In genomic region chr1:37098196-37098595, GRCh38 we compare ENCODE assay signal across 36 cellular contexts.
"Had no signal": no experiment of that assay in that cellular context is flagged by ENCODE, and none has a peak within 500 bp of the region (broad histone marks: within the 10 kb centered on the region; RNA-seq: fewer than 3 reads in every experiment).

No MANE protein-coding gene starts in this region.

- H3K4me3 ChIP-seq: adrenal gland, body of pancreas, cardiac muscle cell, colonic mucosa, right atrium auricular region, smooth muscle cell, stomach, thyroid gland, upper lobe of left lung had no signal

- H3K4me2 ChIP-seq: smooth muscle cell had no signal

- H3K36me3 Mint-ChIP-seq: activated CD4-positive, alpha-beta memory T cell treated with anti-CD3 and anti-CD28 coated beads for 36 hours; activated naive CD8-positive, alpha-beta T cell treated with anti-CD3 and anti-CD28 coated beads for 36 hours; naive thymus-derived CD8-positive, alpha-beta T cell; stimulated activated naive B cell treated with anti-CD40 and anti-IgM and Interleukin-4, amounts not matched to agents 10 μg/mL and 1 μg/mL and 100 μg/mL, for 72 hours had no signal

- H3K27ac ChIP-seq: adrenal gland, body of pancreas, cardiac muscle cell, colonic mucosa, epithelial cell of prostate, right atrium auricular region, stomach, thyroid gland, upper lobe of left lung, VCaP had no signal

- H3K27me3 Mint-ChIP-seq: activated CD4-positive, alpha-beta T cell treated with anti-CD3 and anti-CD28 coated beads, Interleukin-2, amount 10 ng/mL, durations not matched to agents 24 days and 14 days had no signal

- H3K4me1 Mint-ChIP-seq: activated CD4-positive, alpha-beta T cell treated with anti-CD3 and anti-CD28 coated beads, Interleukin-2, amount 10 ng/mL, durations not matched to agents 24 days and 14 days; activated naive CD8-positive, alpha-beta T cell treated with anti-CD3 and anti-CD28 coated beads for 36 hours; naive thymus-derived CD8-positive, alpha-beta T cell; neural crest cell had no signal

- H3K9me3 ChIP-seq: adrenal gland, body of pancreas, colonic mucosa, right atrium auricular region, stomach, thyroid gland, upper lobe of left lung had no signal

- FAIRE-seq: endometrium, frontal cortex, kidney, TTC549 had no signal

- H3K27ac Mint-ChIP-seq: activated CD4-positive, alpha-beta memory T cell treated with anti-CD3 and anti-CD28 coated beads for 36 hours; activated CD4-positive, alpha-beta T cell treated with anti-CD3 and anti-CD28 coated beads, Interleukin-2, amount 10 ng/mL, durations not matched to agents 24 days and 14 days; activated naive CD4-positive, alpha-beta T cell treated with anti-CD3 and anti-CD28 coated beads for 36 hours; activated naive CD8-positive, alpha-beta T cell treated with anti-CD3 and anti-CD28 coated beads for 36 hours; activated T-helper 1 cell treated with anti-CD3 and anti-CD28 coated beads, Interleukin-12 subunit alpha, Interleukin-12 subunit beta, Interleukin-2, Interleukin-4 antibody, amounts not matched to agents 30 ng/mL and 10 ng/mL and 1 ng/mL, durations not matched to agents 14 hours and 24 hours and 36 hours; memory B cell; naive thymus-derived CD8-positive, alpha-beta T cell; stimulated activated naive B cell treated with anti-CD40 and anti-IgM and Interleukin-4, amounts not matched to agents 10 μg/mL and 1 μg/mL and 100 μg/mL, for 72 hours had no signal

- DNase-seq: activated CD4-positive, alpha-beta memory T cell treated with anti-CD3 and anti-CD28 coated beads for 36 hours; activated CD4-positive, alpha-beta T cell treated with anti-CD3 and anti-CD28 coated beads, Interleukin-2, amount 10 ng/mL, durations not matched to agents 24 days and 14 days; activated CD8-positive, alpha-beta memory T cell treated with anti-CD3 and anti-CD28 coated beads, Interleukin-2, amount 50 U/mL, for 4 hours; activated effector memory CD4-positive, alpha-beta T cell treated with anti-CD3 and anti-CD28 coated beads, Interleukin-2, amount 50 U/mL, for 16 hours; activated naive CD4-positive, alpha-beta T cell treated with anti-CD3 and anti-CD28 coated beads for 36 hours; activated naive CD8-positive, alpha-beta T cell treated with anti-CD3 and anti-CD28 coated beads for 36 hours; activated T-cell treated with anti-CD3 and anti-CD28 coated beads, Interleukin-2, amount 50 U/mL, for 1 hour; adrenal gland; aorta; body of pancreas; cerebellar nuclear complex; colonic mucosa; effector CD8-positive, alpha-beta T cell; glutamatergic neuron; kidney; naive thymus-derived CD8-positive, alpha-beta T cell; occipital lobe; stimulated activated CD4-positive, alpha-beta T cell treated with anti-CD3 and anti-CD28 coated beads, Interleukin-1b, Interleukin-23, amount 100 ng/mL, for 48 hours; stimulated activated CD4-positive, alpha-beta T cell treated with anti-CD3 and anti-CD28 coated beads, Interleukin-4, amount 100 ng/mL, for 4 hours; stimulated activated CD8-positive, alpha-beta memory T cell treated with anti-CD3 and anti-CD28 coated beads, Interleukin-4, amount 100 ng/mL, for 48 hours; stimulated activated naive B cell treated with anti-CD40 and anti-IgM and Interleukin-4, amounts not matched to agents 10 μg/mL and 1 μg/mL and 100 μg/mL, for 72 hours; stomach; thyroid gland had no signal

- H3K27me3 ChIP-seq: body of pancreas, colonic mucosa, right atrium auricular region, thyroid gland, upper lobe of left lung had no signal

- H3K9me3 Mint-ChIP-seq: activated CD4-positive, alpha-beta memory T cell treated with anti-CD3 and anti-CD28 coated beads for 36 hours; activated CD4-positive, alpha-beta T cell treated with anti-CD3 and anti-CD28 coated beads, Interleukin-2, amount 10 ng/mL, durations not matched to agents 24 days and 14 days; activated naive CD4-positive, alpha-beta T cell treated with anti-CD3 and anti-CD28 coated beads for 36 hours; activated naive CD8-positive, alpha-beta T cell treated with anti-CD3 and anti-CD28 coated beads for 36 hours; activated T-helper 1 cell treated with anti-CD3 and anti-CD28 coated beads, Interleukin-12 subunit alpha, Interleukin-12 subunit beta, Interleukin-2, Interleukin-4 antibody, amounts not matched to agents 30 ng/mL and 10 ng/mL and 1 ng/mL, durations not matched to agents 14 hours and 24 hours and 36 hours; neural crest cell had no signal

- ATAC-seq: activated CD4-positive, CD25-positive, alpha-beta regulatory T cell treated with anti-CD3 and anti-CD28 coated beads, Interleukin-2, amount 50 U/mL, for 24 hours; body of pancreas; naive thymus-derived CD8-positive, alpha-beta T cell; stimulated activated naive B cell treated with anti-CD40 and anti-IgM and Interleukin-4, amounts not matched to agents 10 μg/mL and 1 μg/mL and 100 μg/mL, for 72 hours had no signal

- H3K36me3 ChIP-seq: adrenal gland, cardiac muscle cell, colonic mucosa, right atrium auricular region, stomach, thyroid gland, upper lobe of left lung had no signal

- H3K4me3 Mint-ChIP-seq: activated CD4-positive, alpha-beta memory T cell treated with anti-CD3 and anti-CD28 coated beads for 36 hours; activated CD4-positive, alpha-beta T cell treated with anti-CD3 and anti-CD28 coated beads, Interleukin-2, amount 10 ng/mL, durations not matched to agents 24 days and 14 days; activated naive CD4-positive, alpha-beta T cell treated with anti-CD3 and anti-CD28 coated beads for 36 hours; activated naive CD8-positive, alpha-beta T cell treated with anti-CD3 and anti-CD28 coated beads for 36 hours; activated T-helper 1 cell treated with anti-CD3 and anti-CD28 coated beads, Interleukin-12 subunit alpha, Interleukin-12 subunit beta, Interleukin-2, Interleukin-4 antibody, amounts not matched to agents 30 ng/mL and 10 ng/mL and 1 ng/mL, durations not matched to agents 14 hours and 24 hours and 36 hours; memory B cell; naive thymus-derived CD8-positive, alpha-beta T cell; neural crest cell; stimulated activated naive B cell treated with anti-CD40 and anti-IgM and Interleukin-4, amounts not matched to agents 10 μg/mL and 1 μg/mL and 100 μg/mL, for 72 hours had no signal

- H3K4me1 ChIP-seq: adrenal gland, body of pancreas, colonic mucosa, right atrium auricular region, stomach, thyroid gland, upper lobe of left lung had no signal
